Comparison of ENCODE assay signal across 1 cellular context in the genomic region with DNA sequence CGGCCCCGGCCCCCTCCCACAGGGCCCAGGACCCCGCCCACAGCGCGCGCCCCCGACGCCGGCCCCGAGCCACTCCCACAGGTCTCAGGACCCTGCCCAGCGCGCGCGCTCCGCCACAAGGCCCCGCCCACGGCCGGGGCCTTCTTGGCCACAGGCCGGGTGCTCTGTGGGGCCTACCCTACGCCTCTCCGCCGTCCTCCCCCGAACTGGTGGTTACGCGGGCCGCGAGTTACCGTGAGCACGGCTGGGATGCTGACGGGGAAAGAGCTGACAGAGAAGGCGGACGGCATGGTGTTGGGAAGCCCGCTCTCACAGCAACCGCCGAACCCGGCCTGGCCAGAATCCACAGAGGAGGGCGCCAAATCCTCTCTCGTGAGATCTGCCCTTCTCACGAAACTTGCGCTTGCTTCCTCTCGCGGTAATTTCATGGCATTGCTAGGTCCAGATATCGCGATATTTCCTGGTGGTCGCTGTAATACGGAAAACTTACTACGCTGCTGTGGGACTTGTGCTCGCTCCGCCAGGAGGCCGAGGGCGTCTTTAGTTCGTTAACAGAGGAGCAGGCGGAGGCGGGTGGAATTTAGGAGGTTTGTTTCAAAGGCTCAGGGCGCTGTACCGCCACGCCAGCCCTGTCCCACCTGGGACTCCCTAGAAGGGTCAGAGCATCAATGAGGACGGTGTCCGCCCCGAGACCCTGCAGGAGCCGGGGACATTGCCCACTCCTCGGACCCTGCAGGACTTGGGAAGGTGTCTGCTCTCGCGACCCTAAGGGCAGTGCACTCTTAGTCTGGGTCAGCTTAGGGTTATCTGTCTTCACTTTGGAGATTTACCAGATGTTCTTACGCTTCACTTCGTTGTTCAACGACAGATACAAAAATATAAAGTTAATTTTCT.
TF ChIP-seq lines count a peak whose summit lies in the region.

TMEM18 (minus strand) TSS at position 351 of the 894 bp plus-strand sequence; CDS start at position 290, 61 bp downstream.

TF ChIP-seq in HEK293, 187 proteins besides CTCF, POLR2A, EP300 and RAD21 (continued from another document and continues in another):
- TF ChIP-seq, protein P1, sequence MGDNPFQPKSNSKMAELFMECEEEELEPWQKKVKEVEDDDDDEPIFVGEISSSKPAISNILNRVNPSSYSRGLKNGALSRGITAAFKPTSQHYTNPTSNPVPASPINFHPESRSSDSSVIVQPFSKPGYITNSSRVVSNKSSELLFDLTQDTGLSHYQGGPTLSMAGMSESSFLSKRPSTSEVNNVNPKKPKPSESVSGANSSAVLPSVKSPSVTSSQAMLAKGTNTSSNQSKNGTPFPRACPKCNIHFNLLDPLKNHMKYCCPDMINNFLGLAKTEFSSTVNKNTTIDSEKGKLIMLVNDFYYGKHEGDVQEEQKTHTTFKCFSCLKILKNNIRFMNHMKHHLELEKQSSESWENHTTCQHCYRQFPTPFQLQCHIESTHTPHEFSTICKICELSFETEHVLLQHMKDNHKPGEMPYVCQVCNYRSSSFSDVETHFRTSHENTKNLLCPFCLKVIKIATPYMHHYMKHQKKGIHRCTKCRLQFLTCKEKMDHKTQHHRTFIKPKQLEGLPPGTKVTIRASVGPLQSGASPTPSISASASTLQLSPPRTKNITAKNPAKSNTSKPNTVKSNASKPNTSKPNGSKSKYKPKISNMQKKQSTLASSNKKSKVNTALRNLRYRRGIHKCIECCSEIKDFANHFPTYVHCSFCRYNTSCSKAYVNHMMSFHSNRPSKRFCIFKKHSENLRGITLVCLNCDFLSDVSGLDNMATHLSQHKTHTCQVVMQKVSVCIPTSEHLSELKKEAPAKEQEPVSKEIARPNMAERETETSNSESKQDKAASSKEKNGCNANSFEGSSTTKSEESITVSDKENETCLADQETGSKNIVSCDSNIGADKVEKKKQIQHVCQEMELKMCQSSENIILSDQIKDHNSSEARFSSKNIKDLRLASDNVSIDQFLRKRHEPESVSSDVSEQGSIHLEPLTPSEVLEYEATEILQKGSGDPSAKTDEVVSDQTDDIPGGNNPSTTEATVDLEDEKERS (tag by site-specific recombination; IDR thresholded peaks at IDR 0.05), result no peak
- TF ChIP-seq SP7 (tag by site-specific recombination; IDR thresholded peaks at IDR 0.05), result peak; percentile 89
- TF ChIP-seq ZNF138 (tag by site-specific recombination; IDR thresholded peaks at IDR 0.05; ENCODE audit: borderline replicate concordance), result no peak
- TF ChIP-seq ZNF19 (tag by site-specific recombination; IDR thresholded peaks at IDR 0.05; ENCODE audit: low read depth), result no peak
- no peak for TF ChIP-seq ZNF248 (tag by site-specific recombination; IDR thresholded peaks at IDR 0.05)
- TF ChIP-seq KLF1 (tag by site-specific recombination; IDR thresholded peaks at IDR 0.05), result no peak
- TF ChIP-seq ZNF292 (tag by site-specific recombination; IDR thresholded peaks at IDR 0.05; ENCODE audit: borderline replicate concordance, low read depth), result no peak
- peak; percentile 76 for TF ChIP-seq ZBTB17 (tag by site-specific recombination; IDR thresholded peaks at IDR 0.05)
- TF ChIP-seq GLIS2 (tag by site-specific recombination; IDR thresholded peaks at IDR 0.05), result no peak
- TF ChIP-seq ZNF391 (tag by site-specific recombination; IDR thresholded peaks at IDR 0.05; ENCODE audit: borderline replicate concordance, low read depth), result peak; percentile 75; the same call in 1 of the 2 replicates
- no peak for TF ChIP-seq ATF2 (tag by site-specific recombination; IDR thresholded peaks at IDR 0.05; ENCODE audit: low read depth)
- 0 out of 2 replicates have a peak, but pooled peaks have one; percentile 22 for TF ChIP-seq ZNF146 (tag by site-specific recombination; IDR thresholded peaks at IDR 0.05)
- TF ChIP-seq ZNF514 (tag by site-specific recombination; IDR thresholded peaks at IDR 0.05), result no peak
- TF ChIP-seq ZNF350 (tag by site-specific recombination; IDR thresholded peaks at IDR 0.05), result no peak
- TF ChIP-seq SP3 (tag by site-specific recombination; IDR thresholded peaks at IDR 0.05), result no peak; the same call in none of the 2 replicates
- TF ChIP-seq ZSCAN30 (tag by site-specific recombination; IDR thresholded peaks at IDR 0.05), result peak; percentile 70
- no peak for TF ChIP-seq ZNF670 (tag by site-specific recombination; IDR thresholded peaks at IDR 0.05; ENCODE audit: low read depth)
- TF ChIP-seq, protein P2, sequence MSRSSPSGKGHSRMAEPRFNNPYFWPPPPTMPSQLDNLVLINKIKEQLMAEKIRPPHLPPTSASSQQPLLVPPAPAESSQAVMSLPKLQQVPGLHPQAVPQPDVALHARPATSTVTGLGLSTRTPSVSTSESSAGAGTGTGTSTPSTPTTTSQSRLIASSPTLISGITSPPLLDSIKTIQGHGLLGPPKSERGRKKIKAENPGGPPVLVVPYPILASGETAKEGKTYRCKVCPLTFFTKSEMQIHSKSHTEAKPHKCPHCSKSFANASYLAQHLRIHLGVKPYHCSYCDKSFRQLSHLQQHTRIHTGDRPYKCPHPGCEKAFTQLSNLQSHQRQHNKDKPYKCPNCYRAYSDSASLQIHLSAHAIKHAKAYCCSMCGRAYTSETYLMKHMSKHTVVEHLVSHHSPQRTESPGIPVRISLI (tag by site-specific recombination; IDR thresholded peaks at IDR 0.05), result no peak
- TF ChIP-seq TRIM28 (IDR thresholded peaks at IDR 0.05; ENCODE audit: borderline replicate concordance, low read length), result no peak
- no peak for TF ChIP-seq ZNF18 (tag by site-specific recombination; IDR thresholded peaks at IDR 0.05)
- no peak for TF ChIP-seq ZBTB48 (tag by site-specific recombination; IDR thresholded peaks at IDR 0.05)
- no peak for TF ChIP-seq ZBTB10 (tag by site-specific recombination; IDR thresholded peaks at IDR 0.05)
- TF ChIP-seq ZNF791 (tag by site-specific recombination; IDR thresholded peaks at IDR 0.05), result no peak
- TF ChIP-seq ZNF473 (tag by site-specific recombination; IDR thresholded peaks at IDR 0.05), result no peak
- no peak for TF ChIP-seq PRDM2 (tag by site-specific recombination; IDR thresholded peaks at IDR 0.05; ENCODE audit: borderline replicate concordance)
- no peak for TF ChIP-seq BCL11A (tag by site-specific recombination; IDR thresholded peaks at IDR 0.05; ENCODE audit: low read depth)
- TF ChIP-seq, protein P3, sequence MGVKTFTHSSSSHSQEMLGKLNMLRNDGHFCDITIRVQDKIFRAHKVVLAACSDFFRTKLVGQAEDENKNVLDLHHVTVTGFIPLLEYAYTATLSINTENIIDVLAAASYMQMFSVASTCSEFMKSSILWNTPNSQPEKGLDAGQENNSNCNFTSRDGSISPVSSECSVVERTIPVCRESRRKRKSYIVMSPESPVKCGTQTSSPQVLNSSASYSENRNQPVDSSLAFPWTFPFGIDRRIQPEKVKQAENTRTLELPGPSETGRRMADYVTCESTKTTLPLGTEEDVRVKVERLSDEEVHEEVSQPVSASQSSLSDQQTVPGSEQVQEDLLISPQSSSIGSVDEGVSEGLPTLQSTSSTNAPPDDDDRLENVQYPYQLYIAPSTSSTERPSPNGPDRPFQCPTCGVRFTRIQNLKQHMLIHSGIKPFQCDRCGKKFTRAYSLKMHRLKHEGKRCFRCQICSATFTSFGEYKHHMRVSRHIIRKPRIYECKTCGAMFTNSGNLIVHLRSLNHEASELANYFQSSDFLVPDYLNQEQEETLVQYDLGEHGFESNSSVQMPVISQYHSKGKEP (tag by site-specific recombination; IDR thresholded peaks at IDR 0.05), result peak; percentile 52; the same call in 1 of the 2 replicates
- TF ChIP-seq ZNF792 (tag by site-specific recombination; IDR thresholded peaks at IDR 0.05), result no peak
- TF ChIP-seq, protein P4, sequence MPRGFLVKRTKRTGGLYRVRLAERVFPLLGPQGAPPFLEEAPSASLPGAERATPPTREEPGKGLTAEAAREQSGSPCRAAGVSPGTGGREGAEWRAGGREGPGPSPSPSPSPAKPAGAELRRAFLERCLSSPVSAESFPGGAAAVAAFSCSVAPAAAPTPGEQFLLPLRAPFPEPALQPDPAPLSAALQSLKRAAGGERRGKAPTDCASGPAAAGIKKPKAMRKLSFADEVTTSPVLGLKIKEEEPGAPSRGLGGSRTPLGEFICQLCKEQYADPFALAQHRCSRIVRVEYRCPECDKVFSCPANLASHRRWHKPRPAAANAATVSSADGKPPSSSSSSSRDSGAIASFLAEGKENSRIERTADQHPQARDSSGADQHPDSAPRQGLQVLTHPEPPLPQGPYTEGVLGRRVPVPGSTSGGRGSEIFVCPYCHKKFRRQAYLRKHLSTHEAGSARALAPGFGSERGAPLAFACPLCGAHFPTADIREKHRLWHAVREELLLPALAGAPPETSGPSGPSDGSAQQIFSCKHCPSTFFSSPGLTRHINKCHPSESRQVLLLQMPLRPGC (tag by site-specific recombination; IDR thresholded peaks at IDR 0.05), result peak; percentile 44; the same call in 1 of the 2 replicates
- TF ChIP-seq MEIS1 (CRISPR knock-in tag; IDR thresholded peaks at IDR 0.05; ENCODE audit: borderline replicate concordance), result no peak
